ENCODE assay signal across 15 cellular contexts in the genomic region with DNA sequence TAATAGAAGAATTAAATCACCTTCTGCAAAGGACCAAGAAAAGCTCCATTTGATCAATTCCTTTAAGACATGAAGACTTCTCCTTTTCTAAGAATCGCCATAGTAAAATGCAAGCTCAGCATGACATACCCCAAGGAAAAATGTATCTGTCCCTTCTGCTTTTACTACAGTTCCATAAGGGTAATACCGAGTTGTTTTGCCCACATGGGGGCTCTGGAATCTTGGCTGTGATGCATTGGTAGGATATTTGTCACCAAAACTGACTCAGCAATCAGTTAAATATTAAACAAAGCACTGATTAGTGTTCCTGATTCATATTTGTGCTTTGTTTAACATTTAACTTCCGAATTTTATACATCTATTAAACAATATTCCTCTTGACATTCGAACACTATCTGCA. TPM values are rescaled to one million over a fixed set of nuclear protein-coding genes. Genes with fewer than 3 reads are reported as not detected.
A peak's percentile ranks its signal among the peaks of the same experiment; 100 is the strongest.
DNase-seq lines count a peak whose midpoint lies in the region; ATAC-seq and TF ChIP-seq lines count a peak whose summit lies in the region.
"Had no signal": no experiment of that assay in that cellular context is flagged by ENCODE, and none has a peak within 500 bp of the region (broad histone marks: within the 10 kb centered on the region; RNA-seq: fewer than 3 reads in every experiment).

No MANE protein-coding gene starts in this region.

- ATAC-seq in GM23338 (no peak), HG03159 (IDR thresholded peaks at IDR 0.05; ENCODE audit: unreplicated experiment) (no peak)

- no peak overlapping the region for H3K4me3 ChIP-seq in GM23338
- H3K4me3 ChIP-seq in OCI-LY3 (ENCODE audit: low read length), result no peak overlapping the region
- H3K4me3 ChIP-seq in prostate gland, result no peak overlapping the region

- no peaks in the 10 kb centered on the region; the same call in 1 of the 2 replicates for H3K9me2 ChIP-seq in GM23338 (ENCODE audit: insufficient read depth)

- no peaks in the 10 kb centered on the region for H3K36me3 Mint-ChIP-seq in GM23338 (ENCODE audit: low read depth)

- H3K27ac Mint-ChIP-seq in GM23338, result no peak overlapping the region

- H3K4me2 ChIP-seq in GM23338 (no peak overlapping the region), OCI-LY3 (ENCODE audit: low read length) (no peak overlapping the region)

- H3K4me1 ChIP-seq in GM23338 (ENCODE audit: insufficient read depth) (peaks cover 7% of the 10 kb centered on the region; the same call in 1 of the 2 replicates), OCI-LY3 (ENCODE audit: low read length) (peaks cover 45% of the 10 kb centered on the region), prostate gland (replicated peaks) (no peaks in the 10 kb centered on the region)

- intact Hi-C loops in prostate gland (cut with DNase I), result no loop called here

- H3K4me1 Mint-ChIP-seq in GM23338, result peaks cover 16% of the 10 kb centered on the region; the same call in 2 of the 3 replicates

- no peak for DNase-seq in GM23338 (ENCODE audit: low spot score)
- peak; percentile 43 to 71 for DNase-seq in dermis microvascular lymphatic vessel endothelial cell (ENCODE audit: low read depth in 2 of 2)
- peak; percentile 17 for DNase-seq in non-pigmented ciliary epithelial cell (ENCODE audit: low read depth)
- no peak for DNase-seq in putamen (ENCODE audit: low spot score)
- no peak for DNase-seq in NCI-H187 treated with DMSO at 0.1 percent for 48 hours (lab: John Stamatoyannopoulos, UW)
- DNase-seq in prostate gland (ENCODE audit: low spot score), result no peak
- DNase-seq: activated CD4-positive, alpha-beta T cell treated with anti-CD3 and anti-CD28 coated beads for 48 hours; activated T-cell treated with anti-CD3 and anti-CD28 coated beads, Interleukin-2, amount 50 U/mL, for 1 hour; GF-D8; NCI-H2081 treated with DMSO at 0.1 percent for 48 hours; small intestine had no signal

- H3K36me3 ChIP-seq in GM23338 (ENCODE audit: insufficient read depth) (no peaks in the 10 kb centered on the region), OCI-LY3 (replicated peaks; ENCODE audit: low read depth, low read length) (no peaks in the 10 kb centered on the region), prostate gland (no peaks in the 10 kb centered on the region)

- H3K4me3 Mint-ChIP-seq in GM23338, result no peak overlapping the region

- H3K9me3 Mint-ChIP-seq in GM23338, result no peaks in the 10 kb centered on the region

- H3K27ac ChIP-seq in GM23338 (ENCODE audit: low read depth), result no peak overlapping the region
- no peak overlapping the region for H3K27ac ChIP-seq in OCI-LY3 (ENCODE audit: low read length)
- no peak overlapping the region for H3K27ac ChIP-seq in prostate gland
- H3K27ac ChIP-seq: C4-2B had no signal

- no peaks in the 10 kb centered on the region for H3F3A ChIP-seq in GM23338 (replicated peaks; ENCODE audit: low read depth)

- H3K27me3 Mint-ChIP-seq in GM23338 (ENCODE audit: insufficient read depth, low read depth, poor library complexity), result peaks cover 2% of the 10 kb centered on the region

- no peaks in the 10 kb centered on the region for H3K79me2 ChIP-seq in GM23338 (replicated peaks; ENCODE audit: insufficient read depth)
- no peaks in the 10 kb centered on the region for H3K79me2 ChIP-seq in OCI-LY3 (ENCODE audit: low read length)

- no peak overlapping the region for H3K9ac ChIP-seq in OCI-LY3 (ENCODE audit: low read length)

- H4K20me1 ChIP-seq in GM23338 (replicated peaks; ENCODE audit: insufficient read depth) (no peaks in the 10 kb centered on the region), OCI-LY3 (ENCODE audit: insufficient read depth, low read length) (no peaks in the 10 kb centered on the region)

- TF ChIP-seq CTCF in GM23338 (conservative IDR thresholded peaks at IDR 0.05; ENCODE audit: low read depth in 2 of 2) (peak; percentile 10 to 47; a peak in 2 of 4 replicates), OCI-LY3 (IDR thresholded peaks at IDR 0.05; ENCODE audit: low read depth, low read length) (peak; percentile 39), prostate gland (IDR thresholded peaks at IDR 0.05) (no peak)

- no peaks in the 10 kb centered on the region for H3K27me3 ChIP-seq in GM23338 (ENCODE audit: insufficient read depth)
- H3K27me3 ChIP-seq in OCI-LY3 (ENCODE audit: low read depth, low read length), result peaks cover 20% of the 10 kb centered on the region
- H3K27me3 ChIP-seq in prostate gland (replicated peaks; ENCODE audit: insufficient read depth), result no peaks in the 10 kb centered on the region

- H3K9me3 ChIP-seq in OCI-LY3 (ENCODE audit: insufficient read depth, low read length) (no peaks in the 10 kb centered on the region), prostate gland (no peaks in the 10 kb centered on the region)

- no peak for TF ChIP-seq POLR2A in prostate gland (IDR thresholded peaks at IDR 0.05)

- H2AFZ ChIP-seq in GM23338, result no peak overlapping the region
- H2AFZ ChIP-seq in OCI-LY3 (ENCODE audit: low read depth, low read length), result no peak overlapping the region

- 52% methylated on average over 4 of the region's 4 CpGs for WGBS in prostate gland

TF ChIP-seq in GM23338, 12 proteins besides CTCF, POLR2A, EP300 and RAD21:
- TF ChIP-seq, protein P1, sequence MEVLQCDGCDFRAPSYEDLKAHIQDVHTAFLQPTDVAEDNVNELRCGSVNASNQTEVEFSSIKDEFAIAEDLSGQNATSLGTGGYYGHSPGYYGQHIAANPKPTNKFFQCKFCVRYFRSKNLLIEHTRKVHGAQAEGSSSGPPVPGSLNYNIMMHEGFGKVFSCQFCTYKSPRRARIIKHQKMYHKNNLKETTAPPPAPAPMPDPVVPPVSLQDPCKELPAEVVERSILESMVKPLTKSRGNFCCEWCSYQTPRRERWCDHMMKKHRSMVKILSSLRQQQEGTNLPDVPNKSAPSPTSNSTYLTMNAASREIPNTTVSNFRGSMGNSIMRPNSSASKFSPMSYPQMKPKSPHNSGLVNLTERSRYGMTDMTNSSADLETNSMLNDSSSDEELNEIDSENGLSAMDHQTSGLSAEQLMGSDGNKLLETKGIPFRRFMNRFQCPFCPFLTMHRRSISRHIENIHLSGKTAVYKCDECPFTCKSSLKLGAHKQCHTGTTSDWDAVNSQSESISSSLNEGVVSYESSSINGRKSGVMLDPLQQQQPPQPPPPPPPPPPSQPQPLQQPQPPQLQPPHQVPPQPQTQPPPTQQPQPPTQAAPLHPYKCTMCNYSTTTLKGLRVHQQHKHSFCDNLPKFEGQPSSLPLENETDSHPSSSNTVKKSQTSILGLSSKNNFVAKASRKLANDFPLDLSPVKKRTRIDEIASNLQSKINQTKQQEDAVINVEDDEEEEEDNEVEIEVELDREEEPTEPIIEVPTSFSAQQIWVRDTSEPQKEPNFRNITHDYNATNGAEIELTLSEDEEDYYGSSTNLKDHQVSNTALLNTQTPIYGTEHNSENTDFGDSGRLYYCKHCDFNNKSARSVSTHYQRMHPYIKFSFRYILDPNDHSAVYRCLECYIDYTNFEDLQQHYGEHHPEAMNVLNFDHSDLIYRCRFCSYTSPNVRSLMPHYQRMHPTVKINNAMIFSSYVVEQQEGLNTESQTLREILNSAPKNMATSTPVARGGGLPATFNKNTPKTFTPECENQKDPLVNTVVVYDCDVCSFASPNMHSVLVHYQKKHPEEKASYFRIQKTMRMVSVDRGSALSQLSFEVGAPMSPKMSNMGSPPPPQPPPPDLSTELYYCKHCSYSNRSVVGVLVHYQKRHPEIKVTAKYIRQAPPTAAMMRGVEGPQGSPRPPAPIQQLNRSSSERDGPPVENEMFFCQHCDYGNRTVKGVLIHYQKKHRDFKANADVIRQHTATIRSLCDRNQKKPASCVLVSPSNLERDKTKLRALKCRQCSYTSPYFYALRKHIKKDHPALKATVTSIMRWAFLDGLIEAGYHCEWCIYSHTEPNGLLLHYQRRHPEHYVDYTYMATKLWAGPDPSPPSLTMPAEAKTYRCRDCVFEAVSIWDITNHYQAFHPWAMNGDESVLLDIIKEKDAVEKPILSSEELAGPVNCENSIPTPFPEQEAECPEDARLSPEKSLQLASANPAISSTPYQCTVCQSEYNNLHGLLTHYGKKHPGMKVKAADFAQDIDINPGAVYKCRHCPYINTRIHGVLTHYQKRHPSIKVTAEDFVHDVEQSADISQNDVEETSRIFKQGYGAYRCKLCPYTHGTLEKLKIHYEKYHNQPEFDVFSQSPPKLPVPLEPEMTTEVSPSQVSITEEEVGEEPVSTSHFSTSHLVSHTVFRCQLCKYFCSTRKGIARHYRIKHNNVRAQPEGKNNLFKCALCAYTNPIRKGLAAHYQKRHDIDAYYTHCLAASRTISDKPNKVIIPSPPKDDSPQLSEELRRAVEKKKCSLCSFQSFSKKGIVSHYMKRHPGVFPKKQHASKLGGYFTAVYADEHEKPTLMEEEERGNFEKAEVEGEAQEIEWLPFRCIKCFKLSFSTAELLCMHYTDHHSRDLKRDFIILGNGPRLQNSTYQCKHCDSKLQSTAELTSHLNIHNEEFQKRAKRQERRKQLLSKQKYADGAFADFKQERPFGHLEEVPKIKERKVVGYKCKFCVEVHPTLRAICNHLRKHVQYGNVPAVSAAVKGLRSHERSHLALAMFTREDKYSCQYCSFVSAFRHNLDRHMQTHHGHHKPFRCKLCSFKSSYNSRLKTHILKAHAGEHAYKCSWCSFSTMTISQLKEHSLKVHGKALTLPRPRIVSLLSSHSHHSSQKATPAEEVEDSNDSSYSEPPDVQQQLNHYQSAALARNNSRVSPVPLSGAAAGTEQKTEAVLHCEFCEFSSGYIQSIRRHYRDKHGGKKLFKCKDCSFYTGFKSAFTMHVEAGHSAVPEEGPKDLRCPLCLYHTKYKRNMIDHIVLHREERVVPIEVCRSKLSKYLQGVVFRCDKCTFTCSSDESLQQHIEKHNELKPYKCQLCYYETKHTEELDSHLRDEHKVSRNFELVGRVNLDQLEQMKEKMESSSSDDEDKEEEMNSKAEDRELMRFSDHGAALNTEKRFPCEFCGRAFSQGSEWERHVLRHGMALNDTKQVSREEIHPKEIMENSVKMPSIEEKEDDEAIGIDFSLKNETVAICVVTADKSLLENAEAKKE (CRISPR knock-in tag; IDR thresholded peaks at IDR 0.05), result no peak
- no peak for TF ChIP-seq ZNF331 (CRISPR knock-in tag; IDR thresholded peaks at IDR 0.05; ENCODE audit: low read depth)
- TF ChIP-seq ZNF114 (CRISPR knock-in tag; IDR thresholded peaks at IDR 0.05), result no peak
- no peak for TF ChIP-seq NANOG (IDR thresholded peaks at IDR 0.05; ENCODE audit: borderline replicate concordance)

RNA-seq across cellular contexts. Expression of a gene that starts 24.3 kb away (rescaled TPM):
- 0.31 and 3.0 TPM in 2 replicates for total RNA-seq in GM23338 (2014; rRNA removed; shearing (Covaris generic))
- polyA plus RNA-seq in GM23338 (2016; fragmentation: Nextera tagmentation; extraction: Ambion mirVana), result 0.42 and 0.87 TPM in 2 replicates
- total RNA-seq in dermis microvascular lymphatic vessel endothelial cell, result 33.6 and 102 TPM in 2 replicates
- total RNA-seq in prostate gland, result 10 to 100 TPM in 1 of 2 donors, 1 to 10 TPM in 1; 1.6 to 13.5 TPM
- total RNA-seq: T-helper 1 cell treated with Interleukin-12 subunit alpha and Interleukin-12 subunit beta and Interleukin-4 antibody, amounts not matched to agents 30 ng/mL and 1 ng/mL, for 36 hours had no signal

Comparison
In these comparisons a context has a peak if more than half of its experiments do, and no peak if none do; other contexts are left out.
1. DNase-seq: peak in dermis microvascular lymphatic vessel endothelial cell (2 of 2) and non-pigmented ciliary epithelial cell (single experiment); none in GM23338 (single experiment), putamen (single experiment), NCI-H187 treated with DMSO at 0.1 percent for 48 hours (single experiment) and prostate gland (single experiment).
2. CTCF ChIP-seq: peak in GM23338 (2 of 2) and OCI-LY3 (single experiment); none in prostate gland (0 of 4).